Comparison of ENCODE assay signal across 8 cellular contexts in genomic region chr1:239952348-239953307, GRCh38.
DNase-seq lines count a peak whose midpoint lies in the region; ATAC-seq and TF ChIP-seq lines count a peak whose summit lies in the region.

No MANE protein-coding gene starts in this region.

- H2AFZ ChIP-seq in PC-9 = 0 out of 2 replicates have a peak overlapping the region, but pooled peaks have one; percentile 28
- H2AFZ ChIP-seq in hepatocyte = no peak overlapping the region

- H3K4me2 ChIP-seq in PC-9 = peak overlapping the region; percentile 24; the same call in 1 of the 2 replicates
- H3K4me2 ChIP-seq in hepatocyte = no peak overlapping the region

- POLR2A ChIA-PET in PC-9 (lab: Charles Lee; ENCODE audit: unreplicated experiment) = no interaction called here

- intact Hi-C loops in PC-9 (cut with micrococcal nuclease; ENCODE audit: unreplicated experiment) = no loop called here

- peak; percentile 64 for TF ChIP-seq CTCF in PC-9 (conservative IDR thresholded peaks at IDR 0.05)
- peak; percentile 15 for TF ChIP-seq CTCF in hepatocyte (IDR thresholded peaks at IDR 0.05; ENCODE audit: poor library complexity)

- peak; percentile 52 for ATAC-seq in GM21576 (IDR thresholded peaks at IDR 0.05; ENCODE audit: unreplicated experiment)
- ATAC-seq in HG03139 (IDR thresholded peaks at IDR 0.05; ENCODE audit: unreplicated experiment) = no peak
- ATAC-seq in HG03571 (IDR thresholded peaks at IDR 0.05; ENCODE audit: unreplicated experiment) = no peak

- H3K79me2 ChIP-seq in PC-9 (ENCODE audit: low read depth) (no peaks in the 10 kb centered on the region), hepatocyte (no peaks in the 10 kb centered on the region)

- no peaks in the 10 kb centered on the region for H3K4me1 ChIP-seq in PC-9 (replicated peaks; ENCODE audit: insufficient read depth)
- H3K4me1 ChIP-seq in hepatocyte (ENCODE audit: insufficient read depth) = no peaks in the 10 kb centered on the region

- H3K27ac ChIP-seq in PC-9 (no peak overlapping the region), hepatocyte (no peak overlapping the region)

- H3K36me3 ChIP-seq in PC-9 (ENCODE audit: low read depth) = no peaks in the 10 kb centered on the region
- H3K36me3 ChIP-seq in hepatocyte (replicated peaks; ENCODE audit: insufficient read depth, low read depth) = no peaks in the 10 kb centered on the region

- no peaks in the 10 kb centered on the region for H4K20me1 ChIP-seq in PC-9 (ENCODE audit: insufficient read depth)
- no peaks in the 10 kb centered on the region for H4K20me1 ChIP-seq in hepatocyte (ENCODE audit: insufficient read depth, poor library complexity, severe bottlenecking)

- H3K27me3 ChIP-seq in PC-9 (ENCODE audit: insufficient read depth, low read depth) = peaks cover 30% of the 10 kb centered on the region
- H3K27me3 ChIP-seq in hepatocyte = peaks cover 5% of the 10 kb centered on the region

- H3K9me3 ChIP-seq in PC-9 (ENCODE audit: insufficient read depth, low read depth) = no peaks in the 10 kb centered on the region
- no peaks in the 10 kb centered on the region for H3K9me3 ChIP-seq in hepatocyte (ENCODE audit: low read depth)

- BruUV-seq in PC-9 (replicated peaks; lab: Mats Ljungman, UMichigan) = no TSS peak

- H3K9me2 ChIP-seq in PC-9 (ENCODE audit: insufficient read depth) = no peaks in the 10 kb centered on the region
- H3K9me2 ChIP-seq in hepatocyte (replicated peaks; ENCODE audit: insufficient read depth) = no peaks in the 10 kb centered on the region

- no peaks in the 10 kb centered on the region for H3F3A ChIP-seq in PC-9 (ENCODE audit: insufficient read depth, low read depth)

- peak; percentile 37 for DNase-seq in Daoy (ENCODE audit: low read depth)
- DNase-seq in PC-9 = peak in 1 of 2 experiments; percentile 16
- no peak for DNase-seq in hepatocyte (ENCODE audit: low spot score)
- no peak for DNase-seq in superior temporal gyrus (ENCODE audit: extremely low spot score)
- DNase-seq in NCI-H2196 treated with DMSO at 0.1 percent for 48 hours (lab: John Stamatoyannopoulos, UW; ENCODE audit: unreplicated experiment) = no peak

- CTCF ChIA-PET in PC-9 (lab: Charles Lee) = no interaction called here

- 82% methylated on average over 9 of the region's 10 CpGs for WGBS in hepatocyte (ENCODE audit: low lambda C conversion rate, missing lambda C conversion rate)

- H3K4me3 ChIP-seq in PC-9 (no peak overlapping the region), hepatocyte (no peak overlapping the region)
